16 cellular contexts compared by ENCODE assay signal in genomic region chr18:77078671-77079070, GRCh38. TPM values are rescaled to one million over a fixed set of nuclear protein-coding genes. Genes with fewer than 3 reads are reported as not detected.
A peak's percentile ranks its signal among the peaks of the same experiment; 100 is the strongest.
DNase-seq lines count a peak whose midpoint lies in the region; ATAC-seq and TF ChIP-seq lines count a peak whose summit lies in the region.
"Had no signal": no experiment of that assay in that cellular context is flagged by ENCODE, and none has a peak within 500 bp of the region (broad histone marks: within the 10 kb centered on the region; RNA-seq: fewer than 3 reads in every experiment).

No MANE protein-coding gene starts in this region.

- H3K27ac ChIP-seq in vagina, result peak overlapping the region; percentile 79
- H3K27ac ChIP-seq: colonic mucosa had no signal

- no peak for TF ChIP-seq POLR2A in vagina (IDR thresholded peaks at IDR 0.05)

- TF ChIP-seq CTCF in activated CD8-positive, alpha-beta T cell treated with anti-CD3 and anti-CD28 coated beads for 36 hours (IDR thresholded peaks at IDR 0.05), result no peak
- no peak for TF ChIP-seq CTCF in vagina (IDR thresholded peaks at IDR 0.05)

- H3K4me3 ChIP-seq in vagina, result no peak overlapping the region
- H3K4me3 ChIP-seq: colonic mucosa, prostate gland had no signal

- H3K27me3 ChIP-seq in vagina, result no peaks in the 10 kb centered on the region
- H3K27me3 ChIP-seq: colonic mucosa had no signal

- H3K9me3 Mint-ChIP-seq in activated CD8-positive, alpha-beta T cell treated with anti-CD3 and anti-CD28 coated beads for 36 hours, result no peaks in the 10 kb centered on the region

- no peaks in the 10 kb centered on the region for H3K36me3 ChIP-seq in vagina
- H3K36me3 ChIP-seq: colonic mucosa, prostate gland had no signal

- ATAC-seq in left ventricle myocardium superior, result no peak
- no peak for ATAC-seq in activated CD8-positive, alpha-beta T cell treated with anti-CD3 and anti-CD28 coated beads for 36 hours
- ATAC-seq in GM21528 (IDR thresholded peaks at IDR 0.05; ENCODE audit: low FRiP score, unreplicated experiment), result no peak
- no peak for ATAC-seq in GM21526 (IDR thresholded peaks at IDR 0.05; ENCODE audit: low FRiP score, unreplicated experiment)
- ATAC-seq: activated CD8-positive, alpha-beta memory T cell treated with anti-CD3 and anti-CD28 coated beads, Interleukin-2, amount 10 ng/mL, durations not matched to agents 7 days and 5 days had no signal

- H3K27me3 Mint-ChIP-seq in activated CD8-positive, alpha-beta T cell treated with anti-CD3 and anti-CD28 coated beads for 36 hours, result no peaks in the 10 kb centered on the region
- H3K27me3 Mint-ChIP-seq: activated CD8-positive, alpha-beta memory T cell treated with anti-CD3 and anti-CD28 coated beads, Interleukin-2, amount 10 ng/mL, durations not matched to agents 7 days and 5 days had no signal

- POLR2A ChIA-PET in activated CD8-positive, alpha-beta T cell treated with anti-CD3 and anti-CD28 coated beads for 36 hours (lab: Charles Lee), result no interaction called here

- peaks cover 22% of the 10 kb centered on the region for H3K36me3 Mint-ChIP-seq in activated CD8-positive, alpha-beta T cell treated with anti-CD3 and anti-CD28 coated beads for 36 hours (ENCODE audit: low read depth)

- no peaks in the 10 kb centered on the region for H3K9me3 ChIP-seq in vagina
- H3K9me3 ChIP-seq: colonic mucosa, prostate gland had no signal

- CTCF ChIA-PET in activated CD8-positive, alpha-beta T cell treated with anti-CD3 and anti-CD28 coated beads for 36 hours (lab: Charles Lee), result interaction anchor here (1.0 to 2.8 kb wide), 5 partner anchors 10 to 78 kb away, joined by 3 to 10 read pairs (median 3); no protein-coding TSS in a partner anchor

- H3K4me1 Mint-ChIP-seq in activated CD8-positive, alpha-beta T cell treated with anti-CD3 and anti-CD28 coated beads for 36 hours (ENCODE audit: low read depth), result peaks cover 66% of the 10 kb centered on the region

- peak overlapping the region; percentile 1 for H3K27ac Mint-ChIP-seq in activated CD8-positive, alpha-beta T cell treated with anti-CD3 and anti-CD28 coated beads for 36 hours

- H3K4me3 Mint-ChIP-seq in activated CD8-positive, alpha-beta T cell treated with anti-CD3 and anti-CD28 coated beads for 36 hours, result no peak overlapping the region
- H3K4me3 Mint-ChIP-seq: activated CD8-positive, alpha-beta memory T cell treated with anti-CD3 and anti-CD28 coated beads, Interleukin-2, amount 10 ng/mL, durations not matched to agents 7 days and 5 days; mesothelial cell of epicardium had no signal

- DNase-seq in left ventricle myocardium superior (peak; percentile 21), cardiac septum (ENCODE audit: low spot score) (no peak), mesenteric fat pad (ENCODE audit: low spot score) (peak; percentile 83), vagina (ENCODE audit: extremely low spot score in 2 of 2) (no peak)
- DNase-seq in activated CD8-positive, alpha-beta T cell treated with anti-CD3 and anti-CD28 coated beads for 36 hours, result no peak
- no peak for DNase-seq in effector CD8-positive, alpha-beta T cell (lab: John Stamatoyannopoulos, UW)
- DNase-seq: activated CD8-positive, alpha-beta memory T cell treated with anti-CD3 and anti-CD28 coated beads, Interleukin-2, amount 10 ng/mL, durations not matched to agents 7 days and 5 days; colonic mucosa; DMS79 treated with DMSO at 0.1 percent for 48 hours; NCI-H187; NCI-H524 treated with DMSO at 0.1 percent for 48 hours; SHP77 had no signal

- peaks cover 44% of the 10 kb centered on the region for H3K4me1 ChIP-seq in vagina
- H3K4me1 ChIP-seq: colonic mucosa had no signal

- intact Hi-C loops in left ventricle myocardium superior (cut with micrococcal nuclease), result no loop called here
- intact Hi-C loops in cardiac septum (cut with DNase I), result no loop called here
- intact Hi-C loops in activated CD8-positive, alpha-beta T cell treated with anti-CD3 and anti-CD28 coated beads for 36 hours (cut with micrococcal nuclease), result no loop called here
- intact Hi-C loops in vagina (cut with DNase I), result no loop called here

RNA-seq across cellular contexts. Expression of gene MBP, which starts 53.9 kb away (rescaled TPM):
- total RNA-seq in left ventricle myocardium superior (32.7 TPM), cardiac septum (37.7 TPM), mesenteric fat pad (45.2 TPM), vagina (33.6 TPM)
- total RNA-seq in activated CD8-positive, alpha-beta T cell treated with anti-CD3 and anti-CD28 coated beads for 36 hours, result 10 to 100 TPM; 39.9 to 41.5 TPM

Comparison
In these comparisons a context has a peak if more than half of its experiments do, and no peak if none do; other contexts are left out.
1. DNase-seq: peak in left ventricle myocardium superior (single experiment) and mesenteric fat pad (single experiment); none in cardiac septum (single experiment), activated CD8-positive, alpha-beta T cell treated with anti-CD3 and anti-CD28 coated beads for 36 hours (single experiment), vagina (0 of 2) and effector CD8-positive, alpha-beta T cell (single experiment).